Comparison of ENCODE assay signal across 8 cellular contexts in genomic region chr3:52533623-52534280, GRCh38. TPM values are rescaled to one million over a fixed set of nuclear protein-coding genes. Genes with fewer than 3 reads are reported as not detected.
DNase-seq lines count a peak whose midpoint lies in the region; ATAC-seq and TF ChIP-seq lines count a peak whose summit lies in the region.

Gene NT5DC2, minus strand, starts transcription at chr3:52533857. Its CDS starts 120 bp downstream, at chr3:52533737.

- intact Hi-C loops in CD8-positive, alpha-beta T cell (cut with DNase I, micrococcal nuclease): loop anchor here in 1 of 2 experiments (10.0 kb wide), 2 partner anchors 151 to 559 kb away; partner anchors contain the start of genes ABHD14A, ABHD14B, GNL3 and PBRM1

- no peak for TF ChIP-seq CTCF in CD8-positive, alpha-beta T cell (IDR thresholded peaks at IDR 0.05)
- no peak for TF ChIP-seq CTCF in brain microvascular endothelial cell (IDR thresholded peaks at IDR 0.05; ENCODE audit: low read depth, low read length, missing control alignments)

- no peaks in the 10 kb centered on the region for H3K9me3 ChIP-seq in CD8-positive, alpha-beta T cell (ENCODE audit: low read length)
- H3K9me3 ChIP-seq in MG63: no peaks in the 10 kb centered on the region

- no peaks in the 10 kb centered on the region for H3K36me3 ChIP-seq in CD8-positive, alpha-beta T cell (ENCODE audit: insufficient read depth, low read length)
- H3K36me3 ChIP-seq in MG63 (peaks cover 6% of the 10 kb centered on the region), brain microvascular endothelial cell (replicated peaks) (peaks cover 7% of the 10 kb centered on the region)

- H3K27me3 Mint-ChIP-seq in CD8-positive, alpha-beta T cell (ENCODE audit: low read depth): no peaks in the 10 kb centered on the region

- no peaks in the 10 kb centered on the region for H3K9me3 Mint-ChIP-seq in CD8-positive, alpha-beta T cell

- H3K36me3 Mint-ChIP-seq in CD8-positive, alpha-beta T cell: peaks cover 7% of the 10 kb centered on the region

- peak within 1 kb of the TSS; percentile 77 for H3K4me3 Mint-ChIP-seq in CD8-positive, alpha-beta T cell

- in situ Hi-C loops in brain microvascular endothelial cell (cut with HindIII; ENCODE audit: low pct_ligation_motif_present, low sequenced_read_pairs): no loop called here

- POLR2A ChIA-PET in CD8-positive, alpha-beta T cell (lab: Charles Lee): no interaction called here

- H3K27ac ChIP-seq in CD8-positive, alpha-beta T cell (ENCODE audit: low read depth, low read length): no peak within 1 kb of the TSS
- peak within 1 kb of the TSS; percentile 63 for H3K27ac ChIP-seq in brain microvascular endothelial cell

- DNase-seq in CD8-positive, alpha-beta T cell: peak in 6 of 7 experiments; percentile 52 to 75 (median 54)
- DNase-seq in MG63: peak; percentile 76
- peak; percentile 61 for DNase-seq in T1000 (lab: John Stamatoyannopoulos, UW)
- DNase-seq in brain microvascular endothelial cell: peak; percentile 19
- peak; percentile 31 for DNase-seq in skeletal muscle cell (ENCODE audit: low read depth)
- no peak for DNase-seq in NK-92 treated with Interleukin-12 subunit alpha and Interleukin-12 subunit beta, amount 100 ng/mL, for 24 hours (lab: John Stamatoyannopoulos, UW)

- peak within 1 kb of the TSS; percentile 37 for H3K27ac Mint-ChIP-seq in CD8-positive, alpha-beta T cell

- H3K4me3 ChIP-seq in CD8-positive, alpha-beta T cell (ENCODE audit: low read depth, low read length): peak within 1 kb of the TSS; percentile 50
- H3K4me3 ChIP-seq in MG63: peak within 1 kb of the TSS; percentile 64
- peak within 1 kb of the TSS; percentile 82 for H3K4me3 ChIP-seq in brain microvascular endothelial cell (ENCODE audit: low read depth, low read length)
- H3K4me3 ChIP-seq in iPS-11a (ENCODE audit: low read depth, low read length): peak within 1 kb of the TSS; percentile 63
- H3K4me3 ChIP-seq in skeletal muscle cell (ENCODE audit: low read depth, low read length): peak within 1 kb of the TSS; percentile 72

- CTCF ChIA-PET in CD8-positive, alpha-beta T cell (lab: Charles Lee): no interaction called here

- peaks cover 34% of the 10 kb centered on the region for H3K4me1 ChIP-seq in CD8-positive, alpha-beta T cell (ENCODE audit: insufficient read depth, low read length)

- no peaks in the 10 kb centered on the region for H3K27me3 ChIP-seq in CD8-positive, alpha-beta T cell (ENCODE audit: insufficient read depth, low read length)
- no peaks in the 10 kb centered on the region for H3K27me3 ChIP-seq in MG63
- H3K27me3 ChIP-seq in brain microvascular endothelial cell (replicated peaks): no peaks in the 10 kb centered on the region

- peaks cover 33% of the 10 kb centered on the region for H3K4me1 Mint-ChIP-seq in CD8-positive, alpha-beta T cell (ENCODE audit: low read depth)

- ATAC-seq in CD8-positive, alpha-beta T cell: peak; percentile 22
- ATAC-seq in GM19455 (IDR thresholded peaks at IDR 0.05; ENCODE audit: unreplicated experiment): peak; percentile 34

RNA-seq across cellular contexts. Expression of gene NT5DC2, which starts in this region (rescaled TPM):
- total RNA-seq in CD8-positive, alpha-beta T cell: 1 to 10 TPM; 4.8 to 6.7 TPM
- 7.2 and 21.5 TPM in 2 replicates for total RNA-seq in MG63 (2014; rRNA removed; shearing (Covaris generic); ENCODE audit: low replicate concordance)
